1 cellular context compared by ENCODE assay signal in the genomic region with DNA sequence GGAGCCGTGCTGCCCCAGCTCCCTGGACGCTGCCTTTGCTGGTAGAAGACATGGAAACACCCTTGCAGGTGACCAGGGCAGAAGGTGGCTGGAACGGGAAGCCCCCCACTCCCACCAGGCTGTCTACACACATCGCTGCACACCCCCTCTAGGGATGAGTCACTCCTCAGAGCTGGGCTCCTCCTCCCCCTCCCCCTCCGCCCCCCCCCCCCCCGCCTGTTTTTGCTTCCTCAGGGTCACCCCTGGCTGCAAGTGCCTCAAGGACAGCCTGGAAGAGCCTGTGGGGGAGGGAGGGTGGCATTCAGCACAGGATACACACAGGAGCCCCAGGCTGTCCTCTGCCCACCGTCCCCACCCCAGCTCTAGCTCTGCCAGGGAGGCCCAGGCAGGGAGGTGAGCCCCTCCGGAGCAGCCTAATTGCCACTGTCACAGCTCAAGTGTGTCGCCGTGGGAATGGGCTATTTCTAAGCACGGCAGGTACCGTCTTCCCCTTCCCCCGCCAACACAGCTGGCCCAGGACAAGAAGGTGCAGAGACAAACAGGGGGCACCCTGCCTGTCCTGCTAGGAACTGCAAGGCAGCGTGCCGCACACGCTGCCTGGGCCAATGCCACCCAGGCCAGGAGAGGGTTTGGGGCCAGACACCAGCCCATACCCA.
TF ChIP-seq lines count a peak whose summit lies in the region.

No MANE protein-coding gene starts in this region.

TF ChIP-seq in H1, 55 proteins besides CTCF, POLR2A, EP300 and RAD21:
- TF ChIP-seq, protein P1, sequence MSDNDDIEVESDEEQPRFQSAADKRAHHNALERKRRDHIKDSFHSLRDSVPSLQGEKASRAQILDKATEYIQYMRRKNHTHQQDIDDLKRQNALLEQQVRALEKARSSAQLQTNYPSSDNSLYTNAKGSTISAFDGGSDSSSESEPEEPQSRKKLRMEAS (IDR thresholded peaks at IDR 0.05): peak; percentile 82
- no peak for TF ChIP-seq POLR2AphosphoS5 (IDR thresholded peaks at IDR 0.05; ENCODE audit: low read depth, low read length)
- TF ChIP-seq SIN3A (conservative IDR thresholded peaks at IDR 0.05 in 1 of 2, IDR thresholded peaks at IDR 0.05 in 1 of 2; ENCODE audit: low read depth in 1 of 2, low read length in 2 of 2): 0 out of 4 replicates have a peak, but pooled peaks of 1 of the 2 experiments have one; percentile 25
- no peak for TF ChIP-seq TAF1 (IDR thresholded peaks at IDR 0.05; ENCODE audit: low read depth, low read length)
- TF ChIP-seq CHD2 (IDR thresholded peaks at IDR 0.05; ENCODE audit: low read length): 0 out of 2 replicates have a peak, but pooled peaks have one; percentile 34
- TF ChIP-seq, protein P2, sequence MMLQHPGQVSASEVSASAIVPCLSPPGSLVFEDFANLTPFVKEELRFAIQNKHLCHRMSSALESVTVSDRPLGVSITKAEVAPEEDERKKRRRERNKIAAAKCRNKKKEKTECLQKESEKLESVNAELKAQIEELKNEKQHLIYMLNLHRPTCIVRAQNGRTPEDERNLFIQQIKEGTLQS (IDR thresholded peaks at IDR 0.05; ENCODE audit: insufficient read depth, low read depth, low read length): no peak
- no peak for TF ChIP-seq GABPA (IDR thresholded peaks at IDR 0.05; ENCODE audit: borderline replicate concordance, insufficient read depth, low read length)
- TF ChIP-seq SP1 (IDR thresholded peaks at IDR 0.05; ENCODE audit: low read depth, low read length): no peak
- no peak for TF ChIP-seq KDM1A (IDR thresholded peaks at IDR 0.05; ENCODE audit: borderline replicate concordance, low read length)
